ENCODE assay signal across 1 cellular context in the genomic region with DNA sequence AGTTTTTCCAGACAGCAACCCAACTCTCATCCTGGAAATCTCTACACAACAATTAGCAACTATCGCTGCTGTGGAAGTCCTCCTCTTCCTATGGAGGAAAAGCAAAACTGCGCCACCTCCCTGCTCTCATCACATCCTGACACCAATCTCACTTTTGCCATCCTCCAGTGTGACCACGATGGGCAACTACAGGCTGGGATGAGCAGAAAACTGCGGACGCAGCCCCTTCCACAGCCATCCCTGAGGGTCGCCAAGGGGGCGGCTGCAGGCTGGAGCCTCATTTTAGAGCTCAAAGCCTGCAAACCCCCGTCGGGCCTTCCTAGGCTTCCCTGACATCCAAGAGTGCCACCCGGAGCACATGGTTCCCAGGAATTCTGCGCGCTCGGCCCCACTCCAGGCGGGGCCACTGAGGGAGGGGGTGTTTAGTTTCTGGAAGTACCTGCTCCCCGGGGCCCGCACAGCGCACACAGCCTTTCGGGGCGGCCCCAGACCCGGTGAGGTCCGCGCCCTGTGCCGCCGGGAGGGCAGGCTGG.
A peak's percentile ranks its signal among the peaks of the same experiment; 100 is the strongest.
TF ChIP-seq lines count a peak whose summit lies in the region.

No MANE protein-coding gene starts in this region.

TF ChIP-seq in HEK293, 187 proteins besides CTCF, POLR2A, EP300 and RAD21 (continued from another document and continues in another):
- TF ChIP-seq, protein P1, sequence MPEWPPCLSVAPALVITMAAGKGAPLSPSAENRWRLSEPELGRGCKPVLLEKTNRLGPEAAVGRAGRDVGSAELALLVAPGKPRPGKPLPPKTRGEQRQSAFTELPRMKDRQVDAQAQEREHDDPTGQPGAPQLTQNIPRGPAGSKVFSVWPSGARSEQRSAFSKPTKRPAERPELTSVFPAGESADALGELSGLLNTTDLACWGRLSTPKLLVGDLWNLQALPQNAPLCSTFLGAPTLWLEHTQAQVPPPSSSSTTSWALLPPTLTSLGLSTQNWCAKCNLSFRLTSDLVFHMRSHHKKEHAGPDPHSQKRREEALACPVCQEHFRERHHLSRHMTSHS (tag by site-specific recombination; IDR thresholded peaks at IDR 0.05), result no peak
- TF ChIP-seq, protein P2, sequence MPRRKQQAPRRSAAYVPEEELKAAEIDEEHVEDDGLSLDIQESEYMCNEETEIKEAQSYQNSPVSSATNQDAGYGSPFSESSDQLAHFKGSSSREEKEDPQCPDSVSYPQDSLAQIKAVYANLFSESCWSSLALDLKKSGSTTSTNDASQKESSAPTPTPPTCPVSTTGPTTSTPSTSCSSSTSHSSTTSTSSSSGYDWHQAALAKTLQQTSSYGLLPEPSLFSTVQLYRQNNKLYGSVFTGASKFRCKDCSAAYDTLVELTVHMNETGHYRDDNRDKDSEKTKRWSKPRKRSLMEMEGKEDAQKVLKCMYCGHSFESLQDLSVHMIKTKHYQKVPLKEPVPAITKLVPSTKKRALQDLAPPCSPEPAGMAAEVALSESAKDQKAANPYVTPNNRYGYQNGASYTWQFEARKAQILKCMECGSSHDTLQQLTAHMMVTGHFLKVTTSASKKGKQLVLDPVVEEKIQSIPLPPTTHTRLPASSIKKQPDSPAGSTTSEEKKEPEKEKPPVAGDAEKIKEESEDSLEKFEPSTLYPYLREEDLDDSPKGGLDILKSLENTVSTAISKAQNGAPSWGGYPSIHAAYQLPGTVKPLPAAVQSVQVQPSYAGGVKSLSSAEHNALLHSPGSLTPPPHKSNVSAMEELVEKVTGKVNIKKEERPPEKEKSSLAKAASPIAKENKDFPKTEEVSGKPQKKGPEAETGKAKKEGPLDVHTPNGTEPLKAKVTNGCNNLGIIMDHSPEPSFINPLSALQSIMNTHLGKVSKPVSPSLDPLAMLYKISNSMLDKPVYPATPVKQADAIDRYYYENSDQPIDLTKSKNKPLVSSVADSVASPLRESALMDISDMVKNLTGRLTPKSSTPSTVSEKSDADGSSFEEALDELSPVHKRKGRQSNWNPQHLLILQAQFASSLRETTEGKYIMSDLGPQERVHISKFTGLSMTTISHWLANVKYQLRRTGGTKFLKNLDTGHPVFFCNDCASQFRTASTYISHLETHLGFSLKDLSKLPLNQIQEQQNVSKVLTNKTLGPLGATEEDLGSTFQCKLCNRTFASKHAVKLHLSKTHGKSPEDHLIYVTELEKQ (tag by site-specific recombination; IDR thresholded peaks at IDR 0.05; ENCODE audit: borderline replicate concordance), result no peak
- TF ChIP-seq ZBTB20 (tag by site-specific recombination; IDR thresholded peaks at IDR 0.05) (peak; percentile 89), KLF16 (tag by site-specific recombination; IDR thresholded peaks at IDR 0.05) (0 out of 2 replicates have a peak, but pooled peaks have one; percentile 27), ZNF501 (tag by site-specific recombination; IDR thresholded peaks at IDR 0.05) (no peak), GLI4 (tag by site-specific recombination; IDR thresholded peaks at IDR 0.05) (no peak), ZNF302 (tag by site-specific recombination; IDR thresholded peaks at IDR 0.05; ENCODE audit: low read depth) (no peak), ZNF24 (tag by site-specific recombination; IDR thresholded peaks at IDR 0.05) (no peak), HOXD13 (CRISPR knock-in tag; IDR thresholded peaks at IDR 0.05; ENCODE audit: borderline replicate concordance) (no peak), ZNF426 (tag by site-specific recombination; IDR thresholded peaks at IDR 0.05) (no peak), GLIS2 (tag by site-specific recombination; IDR thresholded peaks at IDR 0.05) (peak; percentile 40), MEIS1 (CRISPR knock-in tag; IDR thresholded peaks at IDR 0.05; ENCODE audit: borderline replicate concordance) (no peak), ZNF473 (tag by site-specific recombination; IDR thresholded peaks at IDR 0.05) (no peak), ZNF341 (tag by site-specific recombination; IDR thresholded peaks at IDR 0.05; ENCODE audit: low read depth) (0 out of 2 replicates have a peak, but pooled peaks have one; percentile 24), BCL11B (tag by site-specific recombination; IDR thresholded peaks at IDR 0.05; ENCODE audit: low read depth) (no peak), ZNF48 (tag by site-specific recombination; IDR thresholded peaks at IDR 0.05) (no peak), ZFP69B (tag by site-specific recombination; IDR thresholded peaks at IDR 0.05) (peak; percentile 38; the same call in 1 of the 2 replicates), OVOL3 (tag by site-specific recombination; IDR thresholded peaks at IDR 0.05) (no peak), ZNF510 (tag by site-specific recombination; IDR thresholded peaks at IDR 0.05; ENCODE audit: insufficient replicate concordance) (no peak), MZF1 (tag by site-specific recombination; IDR thresholded peaks at IDR 0.05; ENCODE audit: borderline replicate concordance) (no peak), ZNF335 (tag by site-specific recombination; conservative IDR thresholded peaks at IDR 0.05) (peak; percentile 26; the same call in 1 of the 2 replicates), ZNF600 (tag by site-specific recombination; IDR thresholded peaks at IDR 0.05) (peak; percentile 55; the same call in 1 of the 2 replicates), ZNF747 (tag by site-specific recombination; IDR thresholded peaks at IDR 0.05) (no peak), REPIN1 (tag by site-specific recombination; IDR thresholded peaks at IDR 0.05; ENCODE audit: low read depth) (no peak), SCRT2 (tag by site-specific recombination; IDR thresholded peaks at IDR 0.05) (no peak), ZNF184 (tag by site-specific recombination; IDR thresholded peaks at IDR 0.05) (no peak), OSR2 (tag by site-specific recombination; IDR thresholded peaks at IDR 0.05) (no peak), ZNF23 (tag by site-specific recombination; IDR thresholded peaks at IDR 0.05; ENCODE audit: borderline replicate concordance) (no peak), ZNF121 (tag by site-specific recombination; IDR thresholded peaks at IDR 0.05) (no peak), KLF7 (tag by site-specific recombination; IDR thresholded peaks at IDR 0.05; ENCODE audit: borderline replicate concordance) (no peak), ZNF514 (tag by site-specific recombination; IDR thresholded peaks at IDR 0.05) (no peak), ZNF2 (tag by site-specific recombination; IDR thresholded peaks at IDR 0.05) (no peak), ZNF404 (tag by site-specific recombination; IDR thresholded peaks at IDR 0.05) (no peak), ZNF701 (tag by site-specific recombination; IDR thresholded peaks at IDR 0.05) (no peak), ZNF324 (tag by site-specific recombination; IDR thresholded peaks at IDR 0.05) (no peak), ZNF223 (tag by site-specific recombination; IDR thresholded peaks at IDR 0.05) (no peak), ZFP37 (tag by site-specific recombination; IDR thresholded peaks at IDR 0.05) (peak; percentile 64; the same call in 1 of the 2 replicates), ZNF621 (tag by site-specific recombination; IDR thresholded peaks at IDR 0.05) (no peak), ZNF658 (tag by site-specific recombination; IDR thresholded peaks at IDR 0.05) (no peak), ZNF132 (tag by site-specific recombination; IDR thresholded peaks at IDR 0.05; ENCODE audit: borderline replicate concordance) (no peak), ZNF114 (tag by site-specific recombination; IDR thresholded peaks at IDR 0.05) (no peak), ZBTB1 (tag by site-specific recombination; IDR thresholded peaks at IDR 0.05) (no peak), ZNF623 (tag by site-specific recombination; IDR thresholded peaks at IDR 0.05) (no peak), KLF1 (tag by site-specific recombination; IDR thresholded peaks at IDR 0.05) (no peak), ZNF585B (tag by site-specific recombination; IDR thresholded peaks at IDR 0.05) (no peak), ZSCAN30 (tag by site-specific recombination; IDR thresholded peaks at IDR 0.05) (no peak), SP2 (tag by site-specific recombination; IDR thresholded peaks at IDR 0.05) (peak; percentile 37)
- TF ChIP-seq, protein P3, sequence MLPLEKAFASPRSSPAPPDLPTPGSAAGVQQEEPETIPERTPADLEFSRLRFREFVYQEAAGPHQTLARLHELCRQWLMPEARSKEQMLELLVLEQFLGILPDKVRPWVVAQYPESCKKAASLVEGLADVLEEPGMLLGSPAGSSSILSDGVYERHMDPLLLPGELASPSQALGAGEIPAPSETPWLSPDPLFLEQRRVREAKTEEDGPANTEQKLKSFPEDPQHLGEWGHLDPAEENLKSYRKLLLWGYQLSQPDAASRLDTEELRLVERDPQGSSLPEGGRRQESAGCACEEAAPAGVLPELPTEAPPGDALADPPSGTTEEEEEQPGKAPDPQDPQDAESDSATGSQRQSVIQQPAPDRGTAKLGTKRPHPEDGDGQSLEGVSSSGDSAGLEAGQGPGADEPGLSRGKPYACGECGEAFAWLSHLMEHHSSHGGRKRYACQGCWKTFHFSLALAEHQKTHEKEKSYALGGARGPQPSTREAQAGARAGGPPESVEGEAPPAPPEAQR (tag by site-specific recombination; IDR thresholded peaks at IDR 0.05), result no peak
- TF ChIP-seq, protein P4, sequence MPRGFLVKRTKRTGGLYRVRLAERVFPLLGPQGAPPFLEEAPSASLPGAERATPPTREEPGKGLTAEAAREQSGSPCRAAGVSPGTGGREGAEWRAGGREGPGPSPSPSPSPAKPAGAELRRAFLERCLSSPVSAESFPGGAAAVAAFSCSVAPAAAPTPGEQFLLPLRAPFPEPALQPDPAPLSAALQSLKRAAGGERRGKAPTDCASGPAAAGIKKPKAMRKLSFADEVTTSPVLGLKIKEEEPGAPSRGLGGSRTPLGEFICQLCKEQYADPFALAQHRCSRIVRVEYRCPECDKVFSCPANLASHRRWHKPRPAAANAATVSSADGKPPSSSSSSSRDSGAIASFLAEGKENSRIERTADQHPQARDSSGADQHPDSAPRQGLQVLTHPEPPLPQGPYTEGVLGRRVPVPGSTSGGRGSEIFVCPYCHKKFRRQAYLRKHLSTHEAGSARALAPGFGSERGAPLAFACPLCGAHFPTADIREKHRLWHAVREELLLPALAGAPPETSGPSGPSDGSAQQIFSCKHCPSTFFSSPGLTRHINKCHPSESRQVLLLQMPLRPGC (tag by site-specific recombination; IDR thresholded peaks at IDR 0.05), result no peak
- TF ChIP-seq, protein P5, sequence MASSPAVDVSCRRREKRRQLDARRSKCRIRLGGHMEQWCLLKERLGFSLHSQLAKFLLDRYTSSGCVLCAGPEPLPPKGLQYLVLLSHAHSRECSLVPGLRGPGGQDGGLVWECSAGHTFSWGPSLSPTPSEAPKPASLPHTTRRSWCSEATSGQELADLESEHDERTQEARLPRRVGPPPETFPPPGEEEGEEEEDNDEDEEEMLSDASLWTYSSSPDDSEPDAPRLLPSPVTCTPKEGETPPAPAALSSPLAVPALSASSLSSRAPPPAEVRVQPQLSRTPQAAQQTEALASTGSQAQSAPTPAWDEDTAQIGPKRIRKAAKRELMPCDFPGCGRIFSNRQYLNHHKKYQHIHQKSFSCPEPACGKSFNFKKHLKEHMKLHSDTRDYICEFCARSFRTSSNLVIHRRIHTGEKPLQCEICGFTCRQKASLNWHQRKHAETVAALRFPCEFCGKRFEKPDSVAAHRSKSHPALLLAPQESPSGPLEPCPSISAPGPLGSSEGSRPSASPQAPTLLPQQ (tag by site-specific recombination; IDR thresholded peaks at IDR 0.05), result 0 out of 2 replicates have a peak, but pooled peaks have one; percentile 36
- TF ChIP-seq, protein P6, sequence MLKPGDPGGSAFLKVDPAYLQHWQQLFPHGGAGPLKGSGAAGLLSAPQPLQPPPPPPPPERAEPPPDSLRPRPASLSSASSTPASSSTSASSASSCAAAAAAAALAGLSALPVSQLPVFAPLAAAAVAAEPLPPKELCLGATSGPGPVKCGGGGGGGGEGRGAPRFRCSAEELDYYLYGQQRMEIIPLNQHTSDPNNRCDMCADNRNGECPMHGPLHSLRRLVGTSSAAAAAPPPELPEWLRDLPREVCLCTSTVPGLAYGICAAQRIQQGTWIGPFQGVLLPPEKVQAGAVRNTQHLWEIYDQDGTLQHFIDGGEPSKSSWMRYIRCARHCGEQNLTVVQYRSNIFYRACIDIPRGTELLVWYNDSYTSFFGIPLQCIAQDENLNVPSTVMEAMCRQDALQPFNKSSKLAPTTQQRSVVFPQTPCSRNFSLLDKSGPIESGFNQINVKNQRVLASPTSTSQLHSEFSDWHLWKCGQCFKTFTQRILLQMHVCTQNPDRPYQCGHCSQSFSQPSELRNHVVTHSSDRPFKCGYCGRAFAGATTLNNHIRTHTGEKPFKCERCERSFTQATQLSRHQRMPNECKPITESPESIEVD (tag by site-specific recombination; IDR thresholded peaks at IDR 0.05), result no peak
- TF ChIP-seq, protein P7, sequence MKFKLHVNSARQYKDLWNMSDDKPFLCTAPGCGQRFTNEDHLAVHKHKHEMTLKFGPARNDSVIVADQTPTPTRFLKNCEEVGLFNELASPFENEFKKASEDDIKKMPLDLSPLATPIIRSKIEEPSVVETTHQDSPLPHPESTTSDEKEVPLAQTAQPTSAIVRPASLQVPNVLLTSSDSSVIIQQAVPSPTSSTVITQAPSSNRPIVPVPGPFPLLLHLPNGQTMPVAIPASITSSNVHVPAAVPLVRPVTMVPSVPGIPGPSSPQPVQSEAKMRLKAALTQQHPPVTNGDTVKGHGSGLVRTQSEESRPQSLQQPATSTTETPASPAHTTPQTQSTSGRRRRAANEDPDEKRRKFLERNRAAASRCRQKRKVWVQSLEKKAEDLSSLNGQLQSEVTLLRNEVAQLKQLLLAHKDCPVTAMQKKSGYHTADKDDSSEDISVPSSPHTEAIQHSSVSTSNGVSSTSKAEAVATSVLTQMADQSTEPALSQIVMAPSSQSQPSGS (tag by site-specific recombination; IDR thresholded peaks at IDR 0.05; ENCODE audit: low read depth), result no peak
- TF ChIP-seq, protein P8, sequence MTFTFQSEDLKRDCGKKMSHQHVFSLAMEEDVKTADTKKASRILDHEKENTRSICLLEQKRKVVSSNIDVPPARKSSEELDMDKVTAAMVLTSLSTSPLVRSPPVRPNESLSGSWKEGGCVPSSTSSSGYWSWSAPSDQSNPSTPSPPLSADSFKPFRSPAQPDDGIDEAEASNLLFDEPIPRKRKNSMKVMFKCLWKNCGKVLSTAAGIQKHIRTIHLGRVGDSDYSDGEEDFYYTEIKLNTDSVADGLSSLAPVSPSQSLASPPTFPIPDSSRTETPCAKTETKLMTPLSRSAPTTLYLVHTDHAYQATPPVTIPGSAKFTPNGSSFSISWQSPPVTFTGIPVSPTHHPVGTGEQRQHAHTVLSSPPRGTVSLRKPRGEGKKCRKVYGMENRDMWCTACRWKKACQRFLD (tag by site-specific recombination; IDR thresholded peaks at IDR 0.05), result no peak
- TF ChIP-seq, protein P9, sequence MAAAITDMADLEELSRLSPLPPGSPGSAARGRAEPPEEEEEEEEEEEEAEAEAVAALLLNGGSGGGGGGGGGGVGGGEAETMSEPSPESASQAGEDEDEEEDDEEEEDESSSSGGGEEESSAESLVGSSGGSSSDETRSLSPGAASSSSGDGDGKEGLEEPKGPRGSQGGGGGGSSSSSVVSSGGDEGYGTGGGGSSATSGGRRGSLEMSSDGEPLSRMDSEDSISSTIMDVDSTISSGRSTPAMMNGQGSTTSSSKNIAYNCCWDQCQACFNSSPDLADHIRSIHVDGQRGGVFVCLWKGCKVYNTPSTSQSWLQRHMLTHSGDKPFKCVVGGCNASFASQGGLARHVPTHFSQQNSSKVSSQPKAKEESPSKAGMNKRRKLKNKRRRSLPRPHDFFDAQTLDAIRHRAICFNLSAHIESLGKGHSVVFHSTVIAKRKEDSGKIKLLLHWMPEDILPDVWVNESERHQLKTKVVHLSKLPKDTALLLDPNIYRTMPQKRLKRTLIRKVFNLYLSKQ (tag by site-specific recombination; IDR thresholded peaks at IDR 0.05; ENCODE audit: borderline replicate concordance), result no peak
